Comparison of ENCODE assay signal across 10 cellular contexts in the genomic region with DNA sequence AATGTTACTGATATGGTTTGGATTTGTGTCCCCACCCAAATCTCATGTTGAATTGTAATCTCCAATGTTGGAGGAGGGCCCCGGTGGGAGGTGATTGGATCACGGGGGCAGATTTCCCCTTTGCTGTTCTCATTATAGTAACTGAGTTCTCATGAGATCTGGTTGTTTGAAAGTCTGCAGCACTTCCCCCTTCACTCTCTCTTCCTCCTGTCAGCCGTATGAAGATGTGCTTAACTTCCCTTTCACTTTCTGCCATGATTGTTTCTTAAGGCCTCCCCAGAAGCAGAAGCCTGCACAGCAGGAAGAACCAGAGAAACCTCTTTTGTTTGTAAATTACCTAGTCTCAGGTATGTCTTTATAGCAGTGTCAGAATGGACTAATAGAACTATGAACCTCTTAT. TPM values are rescaled to one million over a fixed set of nuclear protein-coding genes. Genes with fewer than 3 reads are reported as not detected.
DNase-seq lines count a peak whose midpoint lies in the region; ATAC-seq and TF ChIP-seq lines count a peak whose summit lies in the region.
"Had no signal": no experiment of that assay in that cellular context is flagged by ENCODE, and none has a peak within 500 bp of the region (broad histone marks: within the 10 kb centered on the region; RNA-seq: fewer than 3 reads in every experiment).

No MANE protein-coding gene starts in this region.

- peaks cover 46% of the 10 kb centered on the region for H3K36me3 Mint-ChIP-seq in activated CD8-positive, alpha-beta T cell treated with anti-CD3 and anti-CD28 coated beads, Interleukin-2, amount 10 ng/mL, durations not matched to agents 7 days and 5 days (ENCODE audit: low read depth)
- H3K36me3 Mint-ChIP-seq in endothelial cell (ENCODE audit: low read depth, unreplicated experiment) = peaks cover 14% of the 10 kb centered on the region

- H3K27me3 Mint-ChIP-seq in activated CD8-positive, alpha-beta T cell treated with anti-CD3 and anti-CD28 coated beads, Interleukin-2, amount 10 ng/mL, durations not matched to agents 7 days and 5 days (ENCODE audit: low read depth) = no peaks in the 10 kb centered on the region
- H3K27me3 Mint-ChIP-seq in endothelial cell (ENCODE audit: unreplicated experiment) = peaks cover 2% of the 10 kb centered on the region

- H3K4me2 ChIP-seq in BLaER1 treated with 17β-estradiol and CSF1 and Interleukin-3, amounts not matched to agents 10 nM and 100 nM = peak overlapping the region; percentile 3 to 71 (median 29); a peak in 9 of 22 replicates

- H4K20me1 ChIP-seq in BLaER1 treated with 17β-estradiol and CSF1 and Interleukin-3, amounts not matched to agents 10 nM and 100 nM = peaks cover 0 to 50% (median 14%) of the 10 kb centered on the region in 11 experiments; a peak in 12 of 22 replicates

- no peaks in the 10 kb centered on the region for H3K27me3 ChIP-seq in BLaER1 treated with 17β-estradiol and CSF1 and Interleukin-3, amounts not matched to agents 10 nM and 100 nM

- H3K4me3 ChIP-seq in BLaER1 treated with 17β-estradiol and CSF1 and Interleukin-3, amounts not matched to agents 10 nM and 100 nM = peak overlapping the region in 2 of 10 experiments; percentile 17 to 18; a peak in 2 of 20 replicates

- peaks cover 44 to 100% (median 99%) of the 10 kb centered on the region in 11 experiments for H3K9me3 ChIP-seq in BLaER1 treated with 17β-estradiol and CSF1 and Interleukin-3, amounts not matched to agents 10 nM and 100 nM (replicated peaks in 1 of 11)

- peak overlapping the region in 6 of 11 experiments; percentile 27 to 61 (median 40); a peak in 9 of 22 replicates for H3K27ac ChIP-seq in BLaER1 treated with 17β-estradiol and CSF1 and Interleukin-3, amounts not matched to agents 10 nM and 100 nM

- TF ChIP-seq CTCF in endothelial cell (IDR thresholded peaks at IDR 0.05; ENCODE audit: unreplicated experiment) = no peak

- H3K27ac Mint-ChIP-seq in activated CD8-positive, alpha-beta T cell treated with anti-CD3 and anti-CD28 coated beads, Interleukin-2, amount 10 ng/mL, durations not matched to agents 7 days and 5 days = peak overlapping the region; percentile 73
- no peak overlapping the region for H3K27ac Mint-ChIP-seq in endothelial cell (ENCODE audit: unreplicated experiment)
- H3K27ac Mint-ChIP-seq: nephron had no signal

- POLR2A ChIA-PET in activated CD8-positive, alpha-beta T cell treated with anti-CD3 and anti-CD28 coated beads, Interleukin-2, amount 10 ng/mL, durations not matched to agents 7 days and 5 days (lab: Charles Lee) = interaction anchor here (0.6 to 1.2 kb wide), 2 partner anchors 14 to 96 kb away, joined by 3 to 4 read pairs; no protein-coding TSS in a partner anchor

- H3K36me3 ChIP-seq in BLaER1 treated with 17β-estradiol and CSF1 and Interleukin-3, amounts not matched to agents 10 nM and 100 nM = peaks cover 16 to 93% (median 73%) of the 10 kb centered on the region in 11 experiments; a peak in 21 of 22 replicates

- CTCF ChIA-PET in activated CD8-positive, alpha-beta T cell treated with anti-CD3 and anti-CD28 coated beads, Interleukin-2, amount 10 ng/mL, durations not matched to agents 7 days and 5 days (lab: Charles Lee) = interaction anchor here (0.8 kb wide), 2 partner anchors 15 to 54 kb away, joined by 3 read pairs; no protein-coding TSS in a partner anchor

- H3K9ac ChIP-seq in BLaER1 treated with 17β-estradiol and CSF1 and Interleukin-3, amounts not matched to agents 10 nM and 100 nM = no peak overlapping the region

- peaks cover 26% of the 10 kb centered on the region for H3K4me1 Mint-ChIP-seq in activated CD8-positive, alpha-beta T cell treated with anti-CD3 and anti-CD28 coated beads, Interleukin-2, amount 10 ng/mL, durations not matched to agents 7 days and 5 days (ENCODE audit: low read depth)
- H3K4me1 Mint-ChIP-seq in endothelial cell (ENCODE audit: unreplicated experiment) = peaks cover 4% of the 10 kb centered on the region
- H3K4me1 Mint-ChIP-seq: nephron had no signal

- DNase-seq in activated CD8-positive, alpha-beta T cell treated with anti-CD3 and anti-CD28 coated beads, Interleukin-2, amount 10 ng/mL, durations not matched to agents 7 days and 5 days = peak; percentile 39
- DNase-seq in epidermal melanocyte (ENCODE audit: insufficient read length, low spot score) (no peak), endothelial cell (ENCODE audit: low spot score) (no peak), A172 (ENCODE audit: low spot score) (no peak), NCI-H2107 treated with DMSO at 0.1 percent for 48 hours (lab: John Stamatoyannopoulos, UW; ENCODE audit: unreplicated experiment) (no peak)
- DNase-seq: PC-3 had no signal

- peaks cover 5 to 21% (median 10%) of the 10 kb centered on the region in 10 experiments; a peak in 15 of 20 replicates for H3K4me1 ChIP-seq in BLaER1 treated with 17β-estradiol and CSF1 and Interleukin-3, amounts not matched to agents 10 nM and 100 nM

- ATAC-seq in GM19035 (IDR thresholded peaks at IDR 0.05; ENCODE audit: unreplicated experiment) (peak; percentile 86), HG03108 (IDR thresholded peaks at IDR 0.05; ENCODE audit: unreplicated experiment) (peak; percentile 59)
- ATAC-seq in activated CD8-positive, alpha-beta T cell treated with anti-CD3 and anti-CD28 coated beads, Interleukin-2, amount 10 ng/mL, durations not matched to agents 7 days and 5 days = peak; percentile 84
- ATAC-seq: PC-3 had no signal

- peak overlapping the region; percentile 1 for H3K4me3 Mint-ChIP-seq in activated CD8-positive, alpha-beta T cell treated with anti-CD3 and anti-CD28 coated beads, Interleukin-2, amount 10 ng/mL, durations not matched to agents 7 days and 5 days
- no peak overlapping the region for H3K4me3 Mint-ChIP-seq in endothelial cell (ENCODE audit: unreplicated experiment)
- H3K4me3 Mint-ChIP-seq: nephron had no signal

- H3K9me3 Mint-ChIP-seq in activated CD8-positive, alpha-beta T cell treated with anti-CD3 and anti-CD28 coated beads, Interleukin-2, amount 10 ng/mL, durations not matched to agents 7 days and 5 days (ENCODE audit: insufficient read depth) = peaks cover 6% of the 10 kb centered on the region
- no peaks in the 10 kb centered on the region for H3K9me3 Mint-ChIP-seq in endothelial cell (ENCODE audit: unreplicated experiment)

RNA-seq across cellular contexts. Expression of gene TRIM33, which starts 28.4 kb away (rescaled TPM):
- total RNA-seq in activated CD8-positive, alpha-beta T cell treated with anti-CD3 and anti-CD28 coated beads, Interleukin-2, amount 10 ng/mL, durations not matched to agents 7 days and 5 days = 10 to 100 TPM; 39.5 to 43.4 TPM
- 36.2 TPM for total RNA-seq in endothelial cell (ENCODE audit: unreplicated experiment)
- total RNA-seq in A172 (2014; rRNA removed; shearing (Covaris generic)) = 22.9 and 24.1 TPM in 2 replicates
